ENCODE assay signal across 1 cellular context in genomic region chr1:44730741-44731512, GRCh38.
TF ChIP-seq lines count a peak whose summit lies in the region.

TSS of gene RNU5D-1 (minus strand) at chr1:44731170.

TF ChIP-seq in HepG2, 621 proteins besides CTCF, POLR2A, EP300 and RAD21 (continued from another document and continues in another):
- TF ChIP-seq PRDM4 (CRISPR knock-in tag; IDR thresholded peaks at IDR 0.05; ENCODE audit: borderline replicate concordance) (no peak), DBP (CRISPR knock-in tag; IDR thresholded peaks at IDR 0.05; ENCODE audit: not compliant biosample characterization) (no peak), ZSCAN12 (CRISPR knock-in tag; IDR thresholded peaks at IDR 0.05) (no peak), ZBTB25 (CRISPR knock-in tag; IDR thresholded peaks at IDR 0.05) (no peak; the same call in 1 of the 2 replicates), SALL1 (CRISPR knock-in tag; IDR thresholded peaks at IDR 0.05) (peak; percentile 43; the same call in 1 of the 2 replicates), REPIN1 (CRISPR knock-in tag; IDR thresholded peaks at IDR 0.05; ENCODE audit: borderline replicate concordance, low read depth) (no peak; the same call in 1 of the 2 replicates), PCBP2 (optimal IDR thresholded peaks at IDR 0.05; ENCODE audit: low read depth, low read length, poor library complexity, severe bottlenecking) (no peak), KDM5B (CRISPR knock-in tag; IDR thresholded peaks at IDR 0.05; ENCODE audit: borderline replicate concordance) (no peak), POGK (CRISPR knock-in tag; conservative IDR thresholded peaks at IDR 0.05) (no peak), MXD3 (CRISPR knock-in tag; IDR thresholded peaks at IDR 0.05) (no peak; the same call in 1 of the 2 replicates), AGO2 (optimal IDR thresholded peaks at IDR 0.05; ENCODE audit: low read depth, low read length) (no peak), HNRNPK (IDR thresholded peaks at IDR 0.05; ENCODE audit: low read depth, low read length, poor library complexity, severe bottlenecking) (no peak), POLR2AphosphoS5 (IDR thresholded peaks at IDR 0.05; ENCODE audit: low read depth, low read length) (peak; percentile 100), GATAD2A (CRISPR knock-in tag; IDR thresholded peaks at IDR 0.05) (peak; percentile 52), KDM2A (CRISPR knock-in tag; IDR thresholded peaks at IDR 0.05; ENCODE audit: borderline replicate concordance, low read depth) (peak; percentile 31; the same call in 1 of the 2 replicates), ZNF329 (CRISPR knock-in tag; IDR thresholded peaks at IDR 0.05; ENCODE audit: low read depth) (no peak), ZNF205 (CRISPR knock-in tag; IDR thresholded peaks at IDR 0.05) (peak; percentile 30; the same call in 1 of the 2 replicates), ZNF432 (CRISPR knock-in tag; IDR thresholded peaks at IDR 0.05; ENCODE audit: borderline replicate concordance) (no peak), EZH2 (conservative IDR thresholded peaks at IDR 0.05; ENCODE audit: low read depth, low read length) (no peak), ATF7 (IDR thresholded peaks at IDR 0.05) (0 out of 2 replicates have a peak, but pooled peaks have one; percentile 16), ATF7 (CRISPR knock-in tag; IDR thresholded peaks at IDR 0.05) (no peak), ONECUT2 (CRISPR knock-in tag; IDR thresholded peaks at IDR 0.05) (peak; percentile 20; the same call in 1 of the 2 replicates), AGO1 (IDR thresholded peaks at IDR 0.05; ENCODE audit: low read depth, low read length, poor library complexity, severe bottlenecking) (no peak), MIER3 (CRISPR knock-in tag; IDR thresholded peaks at IDR 0.05; ENCODE audit: borderline replicate concordance) (peak; percentile 41; the same call in 1 of the 2 replicates), PRDM15 (CRISPR knock-in tag; IDR thresholded peaks at IDR 0.05) (no peak), ARID5B (CRISPR knock-in tag; IDR thresholded peaks at IDR 0.05) (peak; percentile 56), ZFP91 (CRISPR knock-in tag; IDR thresholded peaks at IDR 0.05; ENCODE audit: borderline replicate concordance) (no peak), ZBTB26 (CRISPR knock-in tag; IDR thresholded peaks at IDR 0.05; ENCODE audit: borderline replicate concordance) (peak; percentile 84; the same call in 1 of the 2 replicates), TBX2 (CRISPR knock-in tag; IDR thresholded peaks at IDR 0.05; ENCODE audit: borderline replicate concordance) (no peak), PHB2 (IDR thresholded peaks at IDR 0.05; ENCODE audit: partially characterized antibody) (no peak), ZNF3 (CRISPR knock-in tag; IDR thresholded peaks at IDR 0.05) (no peak), CREB3 (CRISPR knock-in tag; IDR thresholded peaks at IDR 0.05) (no peak), EEA1 (CRISPR knock-in tag; IDR thresholded peaks at IDR 0.05; ENCODE audit: borderline replicate concordance) (no peak), IRF9 (CRISPR knock-in tag; IDR thresholded peaks at IDR 0.05; ENCODE audit: borderline replicate concordance) (no peak), ZEB1 (IDR thresholded peaks at IDR 0.05; ENCODE audit: insufficient replicate concordance, low read depth) (no peak), ZNF75D (CRISPR knock-in tag; IDR thresholded peaks at IDR 0.05; ENCODE audit: borderline replicate concordance) (no peak), MED13 (CRISPR knock-in tag; IDR thresholded peaks at IDR 0.05) (no peak)
